ENCODE assay signal across 9 cellular contexts in the genomic region with DNA sequence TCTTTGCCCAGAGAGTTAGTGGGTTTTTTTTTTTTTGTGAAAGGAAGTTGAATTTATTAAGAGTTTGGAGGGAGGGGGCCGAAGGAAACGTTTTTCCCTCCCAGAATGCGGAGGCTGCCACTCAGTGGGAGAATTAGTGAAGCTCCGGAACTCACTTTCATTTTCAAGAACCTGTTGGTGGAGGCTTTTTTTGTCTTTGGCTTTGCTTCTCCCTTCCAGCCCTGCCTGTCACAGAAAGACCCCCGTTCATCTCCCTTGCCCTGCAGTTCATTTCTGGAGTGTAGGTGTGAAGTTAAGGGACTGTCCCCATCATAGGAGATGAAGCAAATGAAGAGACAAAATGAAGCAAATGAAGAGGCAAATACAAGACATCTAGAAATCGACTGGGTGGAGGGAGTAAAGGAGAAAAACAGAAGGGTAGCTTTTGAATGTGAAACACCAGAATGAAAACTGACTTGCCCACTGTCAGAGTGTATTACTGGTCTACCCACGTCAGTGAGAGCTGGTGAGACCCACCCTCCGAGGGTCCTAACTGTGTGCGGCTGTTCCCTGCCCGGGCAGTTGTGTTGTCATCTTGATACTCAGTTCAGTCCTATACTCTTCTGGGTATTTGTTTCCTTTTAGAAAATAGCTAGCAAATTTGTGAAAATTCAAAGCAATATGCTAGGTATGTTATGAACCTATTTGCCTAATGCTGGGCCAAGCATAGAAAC.
DNase-seq lines count a peak whose midpoint lies in the region; ATAC-seq and TF ChIP-seq lines count a peak whose summit lies in the region.
"Had no signal": no experiment of that assay in that cellular context is flagged by ENCODE, and none has a peak within 500 bp of the region (broad histone marks: within the 10 kb centered on the region; RNA-seq: fewer than 3 reads in every experiment).

No MANE protein-coding gene starts in this region.

- H3K4me3 Mint-ChIP-seq in activated CD4-positive, alpha-beta T cell treated with anti-CD3 and anti-CD28 coated beads, Interleukin-2, amount 10 ng/mL, durations not matched to agents 24 days and 14 days, result peak overlapping the region; percentile 82

- H3K9ac ChIP-seq in SK-N-SH, result no peak overlapping the region

- TF ChIP-seq CTCF in GM12875 (IDR thresholded peaks at IDR 0.05; ENCODE audit: borderline replicate concordance, insufficient read depth, low read depth, low read length) (0 out of 2 replicates have a peak, but pooled peaks have one; percentile 8), cardiac muscle cell (IDR thresholded peaks at IDR 0.05; ENCODE audit: low read depth, low read length) (peak; percentile 31), SK-N-SH (IDR thresholded peaks at IDR 0.05) (no peak)

- H3K4me3 ChIP-seq in GM12875 (ENCODE audit: low read depth, low read length) (peak overlapping the region; percentile 26), cardiac muscle cell (no peak overlapping the region), H7 (ENCODE audit: insufficient read depth, low read depth, low read length) (no peak overlapping the region), SK-N-SH (ENCODE audit: low read depth in 2 of 2, low read length in 1 of 2) (no peak overlapping the region)

- CTCF ChIA-PET in SK-N-SH (lab: Yijun Ruan, JAX), result interaction anchor here (1.1 to 2.5 kb wide), 2 partner anchors 14 to 50 kb away, joined by 4 to 9 read pairs; no protein-coding TSS in a partner anchor

- H3K27me3 ChIP-seq in cardiac muscle cell (no peaks in the 10 kb centered on the region), H7 (ENCODE audit: control insufficient read depth, insufficient read depth, low read length) (no peaks in the 10 kb centered on the region), SK-N-SH (ENCODE audit: insufficient read depth) (no peaks in the 10 kb centered on the region)
- H3K27me3 ChIP-seq: pancreas had no signal

- POLR2A ChIA-PET in SK-N-SH (lab: Yijun Ruan, JAX), result no interaction called here

- peak overlapping the region; percentile 68 for H3K27ac Mint-ChIP-seq in activated CD4-positive, alpha-beta T cell treated with anti-CD3 and anti-CD28 coated beads, Interleukin-2, amount 10 ng/mL, durations not matched to agents 24 days and 14 days

- H3K4me1 Mint-ChIP-seq in activated CD4-positive, alpha-beta T cell treated with anti-CD3 and anti-CD28 coated beads, Interleukin-2, amount 10 ng/mL, durations not matched to agents 24 days and 14 days, result peaks cover 32% of the 10 kb centered on the region

- H3K36me3 ChIP-seq in cardiac muscle cell (no peaks in the 10 kb centered on the region), H7 (replicated peaks; ENCODE audit: control insufficient read depth, insufficient read depth, low read length) (no peaks in the 10 kb centered on the region), SK-N-SH (replicated peaks in 1 of 2; ENCODE audit: control insufficient read depth in 1 of 2, insufficient read depth in 2 of 2, low read length in 1 of 2) (no peaks in the 10 kb centered on the region)
- H3K36me3 ChIP-seq: pancreas had no signal

- H3K4me1 ChIP-seq in cardiac muscle cell (ENCODE audit: low read depth) (peaks cover 36% of the 10 kb centered on the region), SK-N-SH (ENCODE audit: control insufficient read depth in 1 of 2, insufficient read depth in 2 of 2, low read depth in 1 of 2, low read length in 1 of 2) (peaks cover 5 to 25% of the 10 kb centered on the region in 2 experiments; a peak in 3 of 4 replicates)

- peak; percentile 73 for DNase-seq in activated CD4-positive, alpha-beta T cell treated with anti-CD3 and anti-CD28 coated beads, Interleukin-2, amount 10 ng/mL, durations not matched to agents 24 days and 14 days
- peak in 1 of 2 donors; percentile 80 for DNase-seq in cardiac muscle cell (ENCODE audit: low read depth in 1 of 2, low spot score in 1 of 2)
- peak; percentile 15 for DNase-seq in stimulated activated CD4-positive, alpha-beta T cell treated with anti-CD3 and anti-CD28 coated beads, Interleukin-1b, Interleukin-23, amount 100 ng/mL, for 48 hours
- DNase-seq in H7, result no peak
- no peak for DNase-seq in SK-N-SH
- DNase-seq: pancreas had no signal

- no peaks in the 10 kb centered on the region for H3K9me2 ChIP-seq in SK-N-SH

- no peaks in the 10 kb centered on the region for H4K20me1 ChIP-seq in SK-N-SH (ENCODE audit: insufficient read depth)

- no peak for TF ChIP-seq RAD21 in SK-N-SH (IDR thresholded peaks at IDR 0.05; ENCODE audit: low read length)

- H3K27me3 Mint-ChIP-seq in activated CD4-positive, alpha-beta T cell treated with anti-CD3 and anti-CD28 coated beads, Interleukin-2, amount 10 ng/mL, durations not matched to agents 24 days and 14 days, result no peaks in the 10 kb centered on the region

- H3K4me2 ChIP-seq in SK-N-SH, result no peak overlapping the region

- H3K79me2 ChIP-seq in SK-N-SH (ENCODE audit: insufficient read depth), result no peaks in the 10 kb centered on the region

- intact Hi-C loops in activated CD4-positive, alpha-beta T cell treated with anti-CD3 and anti-CD28 coated beads, Interleukin-2, amount 10 ng/mL, durations not matched to agents 24 days and 14 days (cut with micrococcal nuclease), result loop anchor here (2.0 to 5.0 kb wide), 3 partner anchors 67 to 234 kb away; partner anchors contain the start of gene ITPR1

- ATAC-seq in HG02678 (IDR thresholded peaks at IDR 0.05; ENCODE audit: unreplicated experiment) (peak; percentile 44), HG03159 (IDR thresholded peaks at IDR 0.05; ENCODE audit: unreplicated experiment) (no peak)

- H2AFZ ChIP-seq in SK-N-SH (ENCODE audit: low read depth), result no peak overlapping the region

- 67% methylated on average over 10 of the region's 10 CpGs for WGBS in SK-N-SH (ENCODE audit: low lambda C conversion rate)

- peaks cover 1% of the 10 kb centered on the region for H3K36me3 Mint-ChIP-seq in activated CD4-positive, alpha-beta T cell treated with anti-CD3 and anti-CD28 coated beads, Interleukin-2, amount 10 ng/mL, durations not matched to agents 24 days and 14 days (ENCODE audit: low read depth)

- H3K9me3 Mint-ChIP-seq in activated CD4-positive, alpha-beta T cell treated with anti-CD3 and anti-CD28 coated beads, Interleukin-2, amount 10 ng/mL, durations not matched to agents 24 days and 14 days, result no peaks in the 10 kb centered on the region

- TF ChIP-seq EP300 in SK-N-SH (IDR thresholded peaks at IDR 0.05; ENCODE audit: borderline replicate concordance in 1 of 2, low read depth in 1 of 2, low read length in 1 of 2), result no peak

- H3F3A ChIP-seq in SK-N-SH (replicated peaks; ENCODE audit: insufficient read depth), result no peaks in the 10 kb centered on the region

- H3K9me3 ChIP-seq in cardiac muscle cell (ENCODE audit: low read depth) (no peaks in the 10 kb centered on the region), SK-N-SH (no peaks in the 10 kb centered on the region)
- H3K9me3 ChIP-seq: pancreas had no signal

- H3K27ac ChIP-seq in cardiac muscle cell (no peak overlapping the region), SK-N-SH (ENCODE audit: low read depth in 2 of 2, low read length in 1 of 2) (no peak overlapping the region)
- H3K27ac ChIP-seq: pancreas had no signal

TF ChIP-seq in SK-N-SH, 30 proteins besides CTCF, POLR2A, EP300 and RAD21 (continues in another document):
- TF ChIP-seq POLR2AphosphoS5 (IDR thresholded peaks at IDR 0.05; ENCODE audit: low read depth, low read length), result no peak
- TF ChIP-seq JUND (IDR thresholded peaks at IDR 0.05), result no peak
- TF ChIP-seq, protein P1, sequence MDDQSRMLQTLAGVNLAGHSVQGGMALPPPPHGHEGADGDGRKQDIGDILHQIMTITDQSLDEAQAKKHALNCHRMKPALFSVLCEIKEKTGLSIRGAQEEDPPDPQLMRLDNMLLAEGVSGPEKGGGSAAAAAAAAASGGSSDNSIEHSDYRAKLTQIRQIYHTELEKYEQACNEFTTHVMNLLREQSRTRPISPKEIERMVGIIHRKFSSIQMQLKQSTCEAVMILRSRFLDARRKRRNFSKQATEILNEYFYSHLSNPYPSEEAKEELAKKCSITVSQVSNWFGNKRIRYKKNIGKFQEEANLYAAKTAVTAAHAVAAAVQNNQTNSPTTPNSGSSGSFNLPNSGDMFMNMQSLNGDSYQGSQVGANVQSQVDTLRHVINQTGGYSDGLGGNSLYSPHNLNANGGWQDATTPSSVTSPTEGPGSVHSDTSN (IDR thresholded peaks at IDR 0.05), result no peak
- no peak for TF ChIP-seq TCF12 (IDR thresholded peaks at IDR 0.05)
- TF ChIP-seq IRF3 (IDR thresholded peaks at IDR 0.05; ENCODE audit: low read depth, low read length), result no peak
- TF ChIP-seq FOXM1 (IDR thresholded peaks at IDR 0.05; ENCODE audit: low read depth), result no peak
- no peak for TF ChIP-seq YY1 (IDR thresholded peaks at IDR 0.05; ENCODE audit: low read depth)
- no peak for TF ChIP-seq RXRA (IDR thresholded peaks at IDR 0.05; ENCODE audit: borderline replicate concordance, low read depth)
- TF ChIP-seq, protein P2, sequence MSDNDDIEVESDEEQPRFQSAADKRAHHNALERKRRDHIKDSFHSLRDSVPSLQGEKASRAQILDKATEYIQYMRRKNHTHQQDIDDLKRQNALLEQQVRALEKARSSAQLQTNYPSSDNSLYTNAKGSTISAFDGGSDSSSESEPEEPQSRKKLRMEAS (IDR thresholded peaks at IDR 0.05; ENCODE audit: low read depth), result no peak
- TF ChIP-seq, protein P3, sequence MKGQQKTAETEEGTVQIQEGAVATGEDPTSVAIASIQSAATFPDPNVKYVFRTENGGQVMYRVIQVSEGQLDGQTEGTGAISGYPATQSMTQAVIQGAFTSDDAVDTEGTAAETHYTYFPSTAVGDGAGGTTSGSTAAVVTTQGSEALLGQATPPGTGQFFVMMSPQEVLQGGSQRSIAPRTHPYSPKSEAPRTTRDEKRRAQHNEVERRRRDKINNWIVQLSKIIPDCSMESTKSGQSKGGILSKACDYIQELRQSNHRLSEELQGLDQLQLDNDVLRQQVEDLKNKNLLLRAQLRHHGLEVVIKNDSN (IDR thresholded peaks at IDR 0.05; ENCODE audit: borderline replicate concordance, low read depth), result no peak
- no peak for TF ChIP-seq MXI1 (IDR thresholded peaks at IDR 0.05; ENCODE audit: low read depth, low read length)
- no peak for TF ChIP-seq NRF1 (IDR thresholded peaks at IDR 0.05; ENCODE audit: low read depth, low read length)
- no peak for TF ChIP-seq EZH2phosphoT487 (IDR thresholded peaks at IDR 0.05; ENCODE audit: borderline replicate concordance, low read depth)
- no peak for TF ChIP-seq ELF1 (IDR thresholded peaks at IDR 0.05)
- TF ChIP-seq FOSL2 (IDR thresholded peaks at IDR 0.05; ENCODE audit: borderline replicate concordance, low read depth), result no peak
- TF ChIP-seq MEF2A (IDR thresholded peaks at IDR 0.05; ENCODE audit: borderline replicate concordance, low read depth), result no peak

Comparison
In these comparisons a context has a peak if more than half of its experiments do, and no peak if none do; other contexts are left out.
1. DNase-seq: peak in activated CD4-positive, alpha-beta T cell treated with anti-CD3 and anti-CD28 coated beads, Interleukin-2, amount 10 ng/mL, durations not matched to agents 24 days and 14 days (single experiment) and stimulated activated CD4-positive, alpha-beta T cell treated with anti-CD3 and anti-CD28 coated beads, Interleukin-1b, Interleukin-23, amount 100 ng/mL, for 48 hours (single experiment); none in H7 (single experiment) and SK-N-SH (single experiment).